8 cellular contexts compared by ENCODE assay signal in the genomic region with DNA sequence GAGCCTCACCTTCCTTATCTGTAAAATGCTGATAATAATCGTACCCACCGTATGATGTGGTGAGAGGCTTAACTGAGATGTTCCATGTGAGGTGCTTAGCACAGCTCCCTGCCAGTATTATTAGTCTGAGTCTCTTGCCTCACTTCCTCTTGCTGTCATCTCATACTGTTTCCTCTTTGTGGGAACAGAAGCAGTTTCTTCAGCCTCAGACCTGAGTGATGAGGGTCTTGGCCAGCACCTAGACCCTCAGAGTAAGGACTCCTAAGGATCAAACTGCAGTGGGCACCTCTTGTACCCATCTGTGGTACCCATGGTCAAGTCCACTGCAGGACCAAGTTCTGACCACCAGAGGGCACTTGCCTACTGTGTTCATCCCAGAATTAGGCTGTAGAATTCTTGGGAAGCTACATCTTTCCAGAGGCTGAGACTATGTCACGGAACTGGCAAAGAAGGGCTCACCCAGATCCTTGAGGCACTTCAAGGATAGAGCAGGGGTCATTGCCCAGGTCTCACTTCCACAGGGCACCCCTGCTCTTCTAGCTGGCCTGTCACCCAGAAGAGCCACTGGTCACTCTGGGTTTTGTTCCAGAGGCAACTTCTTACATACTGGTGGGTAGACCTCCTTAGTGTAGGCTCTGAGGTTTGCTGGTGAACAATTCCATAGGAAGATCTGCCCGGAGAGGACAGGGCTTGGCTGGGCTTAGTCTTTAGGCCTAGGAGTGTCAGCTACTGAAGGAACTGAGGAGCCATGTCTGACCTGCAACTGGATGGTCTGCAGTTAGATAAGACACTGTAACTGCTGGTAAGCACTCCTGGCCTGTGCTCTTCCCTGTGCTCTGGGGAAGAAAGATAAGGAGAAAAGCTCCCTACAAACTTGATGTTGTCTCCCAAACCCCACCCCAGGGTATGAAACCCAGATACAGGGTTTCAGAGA. TPM values are rescaled to one million over a fixed set of nuclear protein-coding genes. Genes with fewer than 3 reads are reported as not detected.
A peak's percentile ranks its signal among the peaks of the same experiment; 100 is the strongest.
DNase-seq lines count a peak whose midpoint lies in the region; ATAC-seq and TF ChIP-seq lines count a peak whose summit lies in the region.

No MANE protein-coding gene starts in this region.

- POLR2A ChIA-PET in AG04449 (lab: Yijun Ruan, JAX), result interaction anchor here (1.2 kb wide), 1 partner anchor 53 kb away, joined by 4 read pairs; the partner anchor contains the start of gene IFT52

- CTCF ChIA-PET in AG04449 (lab: Yijun Ruan, JAX), result interaction anchor here (0.6 to 10.0 kb wide), 46 partner anchors 12 to 558 kb away, joined by 3 to 112 read pairs (median 5); partner anchors contain the start of genes IFT52 and L3MBTL1

- peak; percentile 49 for ATAC-seq in stimulated activated effector memory CD8-positive, alpha-beta T cell treated with anti-CD3 and anti-CD28 coated beads, Interleukin-12 subunit alpha, Interleukin-12 subunit beta, amount 100 ng/mL, for 72 hours
- ATAC-seq in GM19328 (IDR thresholded peaks at IDR 0.05; ENCODE audit: unreplicated experiment), result no peak

- H3K4me3 ChIP-seq in AG04449 (ENCODE audit: low read depth, low read length), result no peak overlapping the region

- H3K4me3 Mint-ChIP-seq in activated CD4-positive, alpha-beta T cell treated with anti-CD3 and anti-CD28 coated beads, Interleukin-2, amount 10 ng/mL, durations not matched to agents 24 days and 14 days, result no peak overlapping the region
- H3K4me3 Mint-ChIP-seq in stimulated activated effector memory CD8-positive, alpha-beta T cell treated with anti-CD3 and anti-CD28 coated beads, Interleukin-12 subunit alpha, Interleukin-12 subunit beta, amount 100 ng/mL, for 72 hours, result no peak overlapping the region

- no peaks in the 10 kb centered on the region for H3K4me1 Mint-ChIP-seq in activated CD4-positive, alpha-beta T cell treated with anti-CD3 and anti-CD28 coated beads, Interleukin-2, amount 10 ng/mL, durations not matched to agents 24 days and 14 days
- H3K4me1 Mint-ChIP-seq in stimulated activated effector memory CD8-positive, alpha-beta T cell treated with anti-CD3 and anti-CD28 coated beads, Interleukin-12 subunit alpha, Interleukin-12 subunit beta, amount 100 ng/mL, for 72 hours, result peaks cover 7% of the 10 kb centered on the region

- no peaks in the 10 kb centered on the region for H3K27me3 Mint-ChIP-seq in activated CD4-positive, alpha-beta T cell treated with anti-CD3 and anti-CD28 coated beads, Interleukin-2, amount 10 ng/mL, durations not matched to agents 24 days and 14 days

- in situ Hi-C loops in GM13976 (cut with MboI; ENCODE audit: low sequenced_read_pairs, unreplicated experiment), result loop anchor here (10.0 to 25.0 kb wide), 2 partner anchors 149 to 547 kb away; no protein-coding TSS in a partner anchor

- intact Hi-C loops in activated CD4-positive, alpha-beta T cell treated with anti-CD3 and anti-CD28 coated beads, Interleukin-2, amount 10 ng/mL, durations not matched to agents 24 days and 14 days (cut with micrococcal nuclease), result loop anchor here (1.0 kb wide), 2 partner anchors 154 to 542 kb away; no protein-coding TSS in a partner anchor

- DNase-seq in AG04449 (ENCODE audit: low read depth, low spot score), result no peak
- peak; percentile 61 for DNase-seq in GM13976 (ENCODE audit: low spot score)
- DNase-seq in NCI-H460 (ENCODE audit: extremely low read depth, low read depth), result peak; percentile 50
- peak; percentile 83 for DNase-seq in activated CD4-positive, alpha-beta T cell treated with anti-CD3 and anti-CD28 coated beads, Interleukin-2, amount 10 ng/mL, durations not matched to agents 24 days and 14 days
- peak; percentile 8 for DNase-seq in effector CD8-positive, alpha-beta T cell (lab: John Stamatoyannopoulos, UW)
- DNase-seq in lung microvascular endothelial cell (ENCODE audit: low read depth in 2 of 2), result peak; percentile 63 to 69
- peak; percentile 31 to 69 for DNase-seq in stimulated activated effector memory CD8-positive, alpha-beta T cell treated with anti-CD3 and anti-CD28 coated beads, Interleukin-12 subunit alpha, Interleukin-12 subunit beta, amount 100 ng/mL, for 72 hours (ENCODE audit: low spot score in 2 of 2)

- no peaks in the 10 kb centered on the region for H3K9me3 Mint-ChIP-seq in activated CD4-positive, alpha-beta T cell treated with anti-CD3 and anti-CD28 coated beads, Interleukin-2, amount 10 ng/mL, durations not matched to agents 24 days and 14 days
- no peaks in the 10 kb centered on the region for H3K9me3 Mint-ChIP-seq in stimulated activated effector memory CD8-positive, alpha-beta T cell treated with anti-CD3 and anti-CD28 coated beads, Interleukin-12 subunit alpha, Interleukin-12 subunit beta, amount 100 ng/mL, for 72 hours

- peaks cover 3% of the 10 kb centered on the region for H3K36me3 Mint-ChIP-seq in activated CD4-positive, alpha-beta T cell treated with anti-CD3 and anti-CD28 coated beads, Interleukin-2, amount 10 ng/mL, durations not matched to agents 24 days and 14 days (ENCODE audit: low read depth)
- H3K36me3 Mint-ChIP-seq in stimulated activated effector memory CD8-positive, alpha-beta T cell treated with anti-CD3 and anti-CD28 coated beads, Interleukin-12 subunit alpha, Interleukin-12 subunit beta, amount 100 ng/mL, for 72 hours, result peaks cover 6% of the 10 kb centered on the region

- no peak overlapping the region for H3K27ac Mint-ChIP-seq in activated CD4-positive, alpha-beta T cell treated with anti-CD3 and anti-CD28 coated beads, Interleukin-2, amount 10 ng/mL, durations not matched to agents 24 days and 14 days
- peak overlapping the region; percentile 68 for H3K27ac Mint-ChIP-seq in stimulated activated effector memory CD8-positive, alpha-beta T cell treated with anti-CD3 and anti-CD28 coated beads, Interleukin-12 subunit alpha, Interleukin-12 subunit beta, amount 100 ng/mL, for 72 hours

- TF ChIP-seq CTCF in AG04449 (IDR thresholded peaks at IDR 0.05; ENCODE audit: insufficient read depth, low read length, missing control alignments), result peak; percentile 88
- peak; percentile 76 for TF ChIP-seq CTCF in GM13976 (IDR thresholded peaks at IDR 0.05; ENCODE audit: borderline replicate concordance, control extremely low read depth, extremely low read depth, insufficient read depth, missing control alignments)

RNA-seq across cellular contexts. Expression of gene SGK2, which starts 20.6 kb away (rescaled TPM):
- total RNA-seq in NCI-H460 (2014; rRNA removed; shearing (Covaris generic)), result 0.15 TPM in 1 of 2 replicates, not detected in the other
- 0.38 and 0.78 TPM in 2 replicates for polyA plus RNA-seq in NCI-H460 (2014; cell fraction: nucleus; rRNA removed)
- 0.23 TPM in 1 of 2 replicates, not detected in the other for total RNA-seq in activated CD4-positive, alpha-beta T cell treated with anti-CD3 and anti-CD28 coated beads, Interleukin-2, amount 10 ng/mL, durations not matched to agents 24 days and 14 days
- not detected in 2 replicates for total RNA-seq in lung microvascular endothelial cell

RNA-seq across cellular contexts. Expression of gene L3MBTL1, which starts 30.7 kb away (rescaled TPM):
- total RNA-seq in NCI-H460 (2014; rRNA removed; shearing (Covaris generic)), result 6.3 and 9.9 TPM in 2 replicates
- 42.9 and 43.9 TPM in 2 replicates for polyA plus RNA-seq in NCI-H460 (2014; cell fraction: nucleus; rRNA removed)
- total RNA-seq in activated CD4-positive, alpha-beta T cell treated with anti-CD3 and anti-CD28 coated beads, Interleukin-2, amount 10 ng/mL, durations not matched to agents 24 days and 14 days, result 8.8 and 9.9 TPM in 2 replicates
- 1.5 and 2.6 TPM in 2 replicates for total RNA-seq in lung microvascular endothelial cell

RNA-seq across cellular contexts. Expression of gene IFT52, which starts 52.5 kb away (rescaled TPM):
- total RNA-seq in NCI-H460 (2014; rRNA removed; shearing (Covaris generic)), result 32.6 and 37.1 TPM in 2 replicates
- 15.8 and 19.8 TPM in 2 replicates for polyA plus RNA-seq in NCI-H460 (2014; cell fraction: nucleus; rRNA removed)
- total RNA-seq in activated CD4-positive, alpha-beta T cell treated with anti-CD3 and anti-CD28 coated beads, Interleukin-2, amount 10 ng/mL, durations not matched to agents 24 days and 14 days, result 18.6 and 20.7 TPM in 2 replicates
- 26.8 and 27.7 TPM in 2 replicates for total RNA-seq in lung microvascular endothelial cell
